In genomic region chr5:172983542-172984243, GRCh38 we compare ENCODE assay signal across 8 cellular contexts. TPM values are rescaled to one million over a fixed set of nuclear protein-coding genes. Genes with fewer than 3 reads are reported as not detected.
DNase-seq lines count a peak whose midpoint lies in the region; ATAC-seq and TF ChIP-seq lines count a peak whose summit lies in the region.

TSS of gene ATP6V0E1 (plus strand) at chr5:172983771. CDS start at chr5:172983861, 90 bp downstream.

- 0 out of 2 replicates have a peak within 1 kb of the TSS, but pooled peaks have one; percentile 4 for H2BK20ac ChIP-seq in IMR-90 (ENCODE audit: low read depth, low read length)

- H3K4me2 ChIP-seq in IMR-90 (ENCODE audit: low read depth, low read length): peak within 1 kb of the TSS; percentile 89

- peak within 1 kb of the TSS; percentile 73 for H3K18ac ChIP-seq in IMR-90 (ENCODE audit: low read depth, low read length)

- peak within 1 kb of the TSS; percentile 96 for H2AFZ ChIP-seq in IMR-90 (replicated peaks; ENCODE audit: low read length, poor library complexity)

- H4K91ac ChIP-seq in IMR-90 (ENCODE audit: insufficient read depth, low read depth, low read length): peak within 1 kb of the TSS; percentile 70

- peak within 1 kb of the TSS; percentile 87 for H3K14ac ChIP-seq in IMR-90 (replicated peaks; ENCODE audit: low read depth, low read length)

- H4K8ac ChIP-seq in IMR-90 (ENCODE audit: low read depth in 2 of 2, low read length in 2 of 2): peak within 1 kb of the TSS; percentile 5 to 91; a peak in 3 of 4 replicates

- DNase-seq in DMS114 treated with DMSO at 0.1 percent for 48 hours (lab: John Stamatoyannopoulos, UW; ENCODE audit: unreplicated experiment): peak; percentile 84
- peak; percentile 86 for DNase-seq in IMR-90
- peak; percentile 45 for DNase-seq in OCI-M2 (lab: John Stamatoyannopoulos, UW; ENCODE audit: unreplicated experiment)
- DNase-seq in activated T-cell treated with anti-CD3 and anti-CD28 coated beads for 4 hours: peak; percentile 90
- DNase-seq in epithelial cell of esophagus (ENCODE audit: low read depth): peak; percentile 92
- peak; percentile 84 to 85 for DNase-seq in stimulated activated CD8-positive, alpha-beta memory T cell treated with anti-CD3 and anti-CD28 coated beads, Interleukin-4, amount 100 ng/mL, for 1 hour (ENCODE audit: low read depth in 2 of 2, low spot score in 1 of 2)

- peaks cover 13% of the 10 kb centered on the region; the same call in 1 of the 2 replicates for H3K36me3 ChIP-seq in IMR-90 (ENCODE audit: control insufficient read depth, insufficient read depth, low read length)

- dilution Hi-C loops in IMR-90 (cut with HindIII; ENCODE audit: low sequenced_read_pairs, unreplicated experiment): no loop called here

- H3K9me3 ChIP-seq in IMR-90 (ENCODE audit: control insufficient read depth, insufficient read depth, low read length): no peaks in the 10 kb centered on the region
- H3K9me3 ChIP-seq in mononuclear cell (ENCODE audit: low read depth, low read length): no peaks in the 10 kb centered on the region

- H3K4ac ChIP-seq in IMR-90 (ENCODE audit: low read depth, low read length): peak within 1 kb of the TSS; percentile 79

- peak within 1 kb of the TSS; percentile 45 for H4K5ac ChIP-seq in IMR-90 (ENCODE audit: low read depth, low read length)

- no peaks in the 10 kb centered on the region; the same call in 1 of the 2 replicates for H3K9me1 ChIP-seq in IMR-90 (ENCODE audit: insufficient read depth, low read length)

- CTCF ChIA-PET in IMR-90 (lab: Yijun Ruan, JAX): interaction anchor here (0.7 to 1.4 kb wide), 7 partner anchors 11 to 403 kb away, joined by 3 to 6 read pairs (median 4); no protein-coding TSS in a partner anchor

- H3K4me3 ChIP-seq in IMR-90 (ENCODE audit: insufficient read depth, low read depth, low read length) (peak within 1 kb of the TSS; percentile 86), epithelial cell of esophagus (ENCODE audit: low read length) (peak within 1 kb of the TSS; percentile 97), mononuclear cell (ENCODE audit: low read length) (peak within 1 kb of the TSS; percentile 98)

- intact Hi-C loops in IMR-90 (cut with micrococcal nuclease): loop anchor here (1.0 to 2.0 kb wide), 3 partner anchors 74 to 299 kb away; partner anchors contain the start of gene BNIP1

- TF ChIP-seq CTCF in IMR-90 (conservative IDR thresholded peaks at IDR 0.05; ENCODE audit: low read depth, low read length) (no peak), epithelial cell of esophagus (IDR thresholded peaks at IDR 0.05; ENCODE audit: insufficient read depth, low read depth, low read length, missing control alignments) (no peak)

- in situ Hi-C loops in IMR-90 (cut with MboI; ENCODE audit: low sequenced_read_pairs): loop anchor here (5.0 kb wide), 2 partner anchors 159 to 304 kb away; partner anchors contain the start of gene BNIP1

- peak within 1 kb of the TSS; percentile 94 for H2AK9ac ChIP-seq in IMR-90 (replicated peaks; ENCODE audit: low read depth, low read length, poor library complexity)

- POLR2A ChIA-PET in IMR-90 (lab: Charles Lee; ENCODE audit: unreplicated experiment): interaction anchor here (0.5 to 1.0 kb wide), 3 partner anchors 73 to 147 kb away, joined by 3 read pairs; no protein-coding TSS in a partner anchor

- peak within 1 kb of the TSS; percentile 73 for H3K56ac ChIP-seq in IMR-90 (ENCODE audit: extremely low read depth, insufficient read depth, low read length)

- TF ChIP-seq POLR2A in IMR-90 (IDR thresholded peaks at IDR 0.05; ENCODE audit: low read depth, low read length): peak; percentile 61

- H2BK5ac ChIP-seq in IMR-90 (ENCODE audit: low read depth, low read length, poor library complexity, severe bottlenecking): peak within 1 kb of the TSS; percentile 61

- H3K27me3 ChIP-seq in IMR-90 (ENCODE audit: control insufficient read depth, insufficient read depth, low read length): no peaks in the 10 kb centered on the region
- no peaks in the 10 kb centered on the region for H3K27me3 ChIP-seq in mononuclear cell (ENCODE audit: insufficient read depth, low read length)

- TF ChIP-seq RAD21 in IMR-90 (IDR thresholded peaks at IDR 0.05; ENCODE audit: low read length): no peak

- H3K27ac ChIP-seq in IMR-90 (ENCODE audit: insufficient read depth, low read length): peak within 1 kb of the TSS; percentile 92

- H2BK120ac ChIP-seq in IMR-90 (ENCODE audit: low read depth, low read length): peak within 1 kb of the TSS; percentile 84

- TSS peak; percentile 51 for BruUV-seq in IMR-90 (replicated peaks; lab: Mats Ljungman, UMichigan)

- peaks cover 22% of the 10 kb centered on the region; the same call in 1 of the 2 replicates for H4K20me1 ChIP-seq in IMR-90 (ENCODE audit: insufficient read depth, low read length)

- peak within 1 kb of the TSS; percentile 92 for H3K9ac ChIP-seq in IMR-90 (ENCODE audit: low read depth, low read length)

- H2BK15ac ChIP-seq in IMR-90 (ENCODE audit: low read depth, low read length): no peak within 1 kb of the TSS

- peak within 1 kb of the TSS; percentile 79 for H2AK5ac ChIP-seq in IMR-90 (ENCODE audit: low read depth, low read length)

- H3K79me1 ChIP-seq in IMR-90 (ENCODE audit: low read depth in 1 of 2, low read length in 2 of 2): peaks cover 10 to 19% of the 10 kb centered on the region in 2 experiments; a peak in 3 of 4 replicates

- H3K23ac ChIP-seq in IMR-90 (ENCODE audit: low read depth, low read length): peak within 1 kb of the TSS; percentile 75

- ATAC-seq in GM21528 (IDR thresholded peaks at IDR 0.05; ENCODE audit: low FRiP score, unreplicated experiment) (peak; percentile 88), IMR-90 (ENCODE audit: low read depth) (peak; percentile 95)

- 0% methylated on average over 23 of the region's 49 CpGs; no CpG with 5 or more reads in 1 of the 2 experiments for WGBS in IMR-90 (ENCODE audit: extremely low coverage in 2 of 2, insufficient read length in 1 of 2), 2 experiments

- peaks cover 2% of the 10 kb centered on the region; the same call in 1 of the 2 replicates for H3K4me1 ChIP-seq in IMR-90 (ENCODE audit: control insufficient read depth, insufficient read depth, low read length)
- H3K4me1 ChIP-seq in mononuclear cell (ENCODE audit: insufficient read depth, low read length): peaks cover 35% of the 10 kb centered on the region

TF ChIP-seq in IMR-90, 13 proteins besides CTCF, POLR2A, EP300 and RAD21:
- TF ChIP-seq MXI1 (IDR thresholded peaks at IDR 0.05; ENCODE audit: borderline replicate concordance, low read depth, low read length) (peak; percentile 80; the same call in 1 of the 2 replicates), MAZ (IDR thresholded peaks at IDR 0.05; ENCODE audit: borderline replicate concordance, low read depth, low read length) (peak; percentile 82), USF2 (IDR thresholded peaks at IDR 0.05; ENCODE audit: low read depth, low read length) (peak; percentile 99), SMC3 (IDR thresholded peaks at IDR 0.05; ENCODE audit: low read depth, low read length) (no peak), RFX5 (IDR thresholded peaks at IDR 0.05; ENCODE audit: low read depth, low read length) (no peak), MAFK (IDR thresholded peaks at IDR 0.05; ENCODE audit: low read depth, low read length) (no peak), CEBPB (IDR thresholded peaks at IDR 0.05; ENCODE audit: low read depth, low read length) (no peak), RCOR1 (IDR thresholded peaks at IDR 0.05; ENCODE audit: insufficient replicate concordance, low read length) (peak; percentile 6), NFE2L2 (IDR thresholded peaks at IDR 0.05; ENCODE audit: low read depth, low read length) (no peak), FOS (IDR thresholded peaks at IDR 0.05; ENCODE audit: low read depth, low read length) (no peak; the same call in 1 of the 2 replicates), BHLHE40 (IDR thresholded peaks at IDR 0.05; ENCODE audit: low read depth, low read length) (0 out of 2 replicates have a peak, but pooled peaks have one; percentile 33), ELK1 (IDR thresholded peaks at IDR 0.05; ENCODE audit: borderline replicate concordance, low read depth, low read length) (no peak), CHD1 (IDR thresholded peaks at IDR 0.05; ENCODE audit: low read depth, low read length) (no peak)

RNA-seq across cellular contexts. Expression of gene ATP6V0E1, which starts in this region (rescaled TPM):
- total RNA-seq in IMR-90 (2012; rRNA removed) (277 and 299 TPM in 2 replicates), mononuclear cell (61.7 TPM)
- 258 TPM in 2 replicates for polyA plus RNA-seq in IMR-90 (2012; rRNA removed)
- polyA plus RNA-seq in IMR-90 (2012; cell fraction: cytosol; rRNA removed): 96.0 and 111 TPM in 2 replicates
- 16.9 and 96.8 TPM in 2 replicates for polyA plus RNA-seq in IMR-90 (2012; cell fraction: nucleus; rRNA removed; ENCODE audit: low replicate concordance)

Comparison
In these comparisons a context has a peak if more than half of its experiments do, and no peak if none do; other contexts are left out.
1. Peak in every context shown above with its lines: DNase-seq, ATAC-seq, H3K4me3 ChIP-seq and H3K27ac ChIP-seq.